ENCODE assay signal across 14 cellular contexts in the genomic region with DNA sequence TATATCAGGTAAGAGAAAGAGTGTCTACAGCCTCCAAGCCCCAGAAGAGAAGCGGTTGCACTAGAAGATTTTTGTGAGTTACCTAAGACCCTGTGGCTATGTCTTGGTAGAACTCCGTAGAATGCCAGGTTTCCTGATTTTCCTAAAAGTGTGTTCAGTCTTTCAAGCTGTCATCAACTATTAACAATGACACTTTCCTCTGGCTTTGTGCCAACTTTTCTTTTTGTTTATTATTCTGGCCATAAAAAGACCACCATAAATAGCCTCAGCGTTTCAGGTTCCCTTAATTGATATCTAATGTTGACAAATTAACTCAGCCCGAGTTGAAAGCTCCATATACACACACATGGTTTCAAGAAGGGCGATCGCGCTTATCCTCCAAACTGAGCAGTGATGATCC. TPM values are rescaled to one million over a fixed set of nuclear protein-coding genes. Genes with fewer than 3 reads are reported as not detected.
A peak's percentile ranks its signal among the peaks of the same experiment; 100 is the strongest.
DNase-seq lines count a peak whose midpoint lies in the region; ATAC-seq, FAIRE-seq and TF ChIP-seq lines count a peak whose summit lies in the region.
"Had no signal": no experiment of that assay in that cellular context is flagged by ENCODE, and none has a peak within 500 bp of the region (broad histone marks: within the 10 kb centered on the region; RNA-seq: fewer than 3 reads in every experiment).

No MANE protein-coding gene starts in this region.

- TF ChIP-seq POLR2A in A549 (IDR thresholded peaks at IDR 0.05; ENCODE audit: low read length) = no peak

- peaks cover 43% of the 10 kb centered on the region for H3K27me3 ChIP-seq in HUES6 (ENCODE audit: control insufficient read depth, insufficient read depth, low read length)
- H3K27me3 ChIP-seq in iPS-15b (ENCODE audit: control insufficient read depth, insufficient read depth, low read length) = peaks cover 33% of the 10 kb centered on the region

- no peak for TF ChIP-seq CTCF in A549 (IDR thresholded peaks at IDR 0.05)

- peak; percentile 28 for FAIRE-seq in A549 (lab: Jason Lieb, UNC)
- FAIRE-seq: frontal cortex had no signal

- no peak for ATAC-seq in A549

- TF ChIP-seq RAD21 in A549 (conservative IDR thresholded peaks at IDR 0.05 in 1 of 2, IDR thresholded peaks at IDR 0.05 in 1 of 2) = no peak

- no peak overlapping the region for H3K4me3 ChIP-seq in A549
- H3K4me3 ChIP-seq in HUES6 (ENCODE audit: low read depth, low read length) = peak overlapping the region; percentile 88; the same call in 1 of the 2 replicates
- H3K4me3 ChIP-seq in iPS-15b (ENCODE audit: low read depth, low read length) = peak overlapping the region; percentile 65

- H3K27ac ChIP-seq in A549 (no peak overlapping the region), HUES6 (ENCODE audit: low read depth, low read length) (no peak overlapping the region), angular gyrus (ENCODE audit: low read depth, low read length) (peak overlapping the region; percentile 26)
- H3K27ac ChIP-seq: upper lobe of left lung had no signal

- no peak for DNase-seq in A549 (ENCODE audit: low read depth in 1 of 2, low spot score in 1 of 2)
- no peak for DNase-seq in activated naive CD4-positive, alpha-beta T cell (lab: John Stamatoyannopoulos, UW)
- DNase-seq in NCI-H187 (lab: John Stamatoyannopoulos, UW) = no peak
- no peak for DNase-seq in Ammon's horn (ENCODE audit: low spot score)
- DNase-seq in HPDE6-E6E7 (ENCODE audit: extremely low spot score) = no peak
- DNase-seq: activated CD4-positive, alpha-beta memory T cell treated with anti-CD3 and anti-CD28 coated beads, Interleukin-2, amount 10 ng/mL, durations not matched to agents 7 days and 5 days; activated effector memory CD4-positive, alpha-beta T cell treated with anti-CD3 and anti-CD28 coated beads, Interleukin-2, amount 50 U/mL, for 16 hours; islet precursor cell had no signal

- H3K4me2 ChIP-seq in A549 = no peak overlapping the region

- H3K9me3 ChIP-seq in A549 = peaks cover 7% of the 10 kb centered on the region; the same call in 2 of the 3 replicates
- no peaks in the 10 kb centered on the region for H3K9me3 ChIP-seq in HUES6 (ENCODE audit: control insufficient read depth, insufficient read depth, low read depth, low read length)
- H3K9me3 ChIP-seq in iPS-15b (ENCODE audit: control insufficient read depth, insufficient read depth, low read length) = no peaks in the 10 kb centered on the region
- H3K9me3 ChIP-seq: body of pancreas had no signal

- CTCF ChIA-PET in A549 (lab: Yijun Ruan, JAX) = interaction anchor here (1.5 kb wide), 1 partner anchor 75 kb away, joined by 3 read pairs; no protein-coding TSS in a partner anchor

- no peak for TF ChIP-seq EP300 in A549 (IDR thresholded peaks at IDR 0.05)

- POLR2A ChIA-PET in A549 (lab: Yijun Ruan, JAX) = no interaction called here

- peaks cover 9% of the 10 kb centered on the region; the same call in 1 of the 3 replicates for H3K4me1 ChIP-seq in A549
- peaks cover 7% of the 10 kb centered on the region for H3K4me1 ChIP-seq in HUES6 (ENCODE audit: control insufficient read depth, insufficient read depth, low read length)
- peaks cover 4% of the 10 kb centered on the region for H3K4me1 ChIP-seq in iPS-15b (ENCODE audit: control insufficient read depth, insufficient read depth, low read length)

- WGBS in A549 (ENCODE audit: missing lambda C conversion rate) = 59% methylated on average over 7 of the region's 7 CpGs

- H3K9ac ChIP-seq in HUES6 (ENCODE audit: low read length) (no peak overlapping the region), iPS-15b (ENCODE audit: low read depth, low read length) (no peak overlapping the region)

- H3K36me3 ChIP-seq in HUES6 (ENCODE audit: control insufficient read depth, insufficient read depth, low read length) = no peaks in the 10 kb centered on the region
- no peaks in the 10 kb centered on the region for H3K36me3 ChIP-seq in iPS-15b (ENCODE audit: control insufficient read depth, insufficient read depth, low read length)
- H3K36me3 ChIP-seq: upper lobe of left lung had no signal

TF ChIP-seq in A549, 52 proteins besides CTCF, POLR2A, EP300 and RAD21:
- TF ChIP-seq ELK1 (IDR thresholded peaks at IDR 0.05; ENCODE audit: low read depth, low read length) = no peak
- TF ChIP-seq EHMT2 (IDR thresholded peaks at IDR 0.05; ENCODE audit: low read depth) = no peak
- no peak for TF ChIP-seq PHF8 (IDR thresholded peaks at IDR 0.05; ENCODE audit: borderline replicate concordance, low read depth)
- no peak for TF ChIP-seq CBX2 (IDR thresholded peaks at IDR 0.05; ENCODE audit: borderline replicate concordance, low read depth)
TF ChIP-seq in A549: peak in this region for 0.

RNA-seq across cellular contexts. Expression of gene PAK5, which starts 1.2 kb away (rescaled TPM):
- polyA plus RNA-seq in A549 (2011; rRNA removed) (0.01 and 0.03 TPM in 2 replicates), A549 (2017; fragmentation: RNase III; extraction: RNeasy Plus Mini Kit Qiagen cat#74134 plus additional on column Dnase treatment) (not detected in 3 replicates)
- polyA plus RNA-seq in A549 (2012; cell fraction: cytosol; rRNA removed) = not detected in 2 replicates
- polyA plus RNA-seq in A549 (2012; cell fraction: nucleus; rRNA removed) = not detected in 2 replicates
- 0.05 and 0.12 TPM in 2 replicates for polyA minus RNA-seq in A549 (2011; rRNA and poly(A)+ RNA removed)
